In genomic region chr9:83935276-83935890, GRCh38 we compare ENCODE assay signal across 9 cellular contexts. TPM values are rescaled to one million over a fixed set of nuclear protein-coding genes. Genes with fewer than 3 reads are reported as not detected.
DNase-seq lines count a peak whose midpoint lies in the region; ATAC-seq lines count a peak whose summit lies in the region.
"Had no signal": no experiment of that assay in that cellular context is flagged by ENCODE, and none has a peak within 500 bp of the region (broad histone marks: within the 10 kb centered on the region; RNA-seq: fewer than 3 reads in every experiment).

No MANE protein-coding gene starts in this region.

- CTCF ChIA-PET in activated CD4-positive, alpha-beta T cell treated with anti-CD3 and anti-CD28 coated beads for 36 hours (lab: Charles Lee) = interaction anchor here (0.5 kb wide), 1 partner anchor 1350 kb away, joined by 3 read pairs; no protein-coding TSS in a partner anchor

- POLR2A ChIA-PET in activated CD4-positive, alpha-beta T cell treated with anti-CD3 and anti-CD28 coated beads for 36 hours (lab: Charles Lee) = no interaction called here

- no peaks in the 10 kb centered on the region for H3K27me3 Mint-ChIP-seq in activated CD4-positive, alpha-beta T cell treated with anti-CD3 and anti-CD28 coated beads for 36 hours

- H3K27ac Mint-ChIP-seq in activated CD4-positive, alpha-beta T cell treated with anti-CD3 and anti-CD28 coated beads for 36 hours = no peak overlapping the region

- no peak overlapping the region for H3K4me3 Mint-ChIP-seq in activated CD4-positive, alpha-beta T cell treated with anti-CD3 and anti-CD28 coated beads for 36 hours

- no peaks in the 10 kb centered on the region for H3K9me3 Mint-ChIP-seq in activated CD4-positive, alpha-beta T cell treated with anti-CD3 and anti-CD28 coated beads for 36 hours (ENCODE audit: low read depth)

- peaks cover 9% of the 10 kb centered on the region for H3K36me3 Mint-ChIP-seq in activated CD4-positive, alpha-beta T cell treated with anti-CD3 and anti-CD28 coated beads for 36 hours (ENCODE audit: low read depth)

- DNase-seq in AG08395 (ENCODE audit: low spot score) = peak; percentile 74
- DNase-seq in HT1080 (ENCODE audit: low read depth) = peak; percentile 83
- DNase-seq in amniotic epithelial cell (ENCODE audit: low read depth) = peak; percentile 90
- DNase-seq in iPS-NIHi11 (ENCODE audit: low spot score) = peak; percentile 46
- no peak for DNase-seq in activated CD4-positive, alpha-beta T cell treated with anti-CD3 and anti-CD28 coated beads for 36 hours
- no peak for DNase-seq in occipital lobe (lab: John Stamatoyannopoulos, UW)
- DNase-seq in kidney glomerular epithelial cell (lab: John Stamatoyannopoulos, UW) = no peak
- DNase-seq: activated effector memory CD4-positive, alpha-beta T cell treated with Interleukin-2 at 50 U/mL for 16 hours had no signal

- ATAC-seq in activated CD4-positive, alpha-beta T cell treated with anti-CD3 and anti-CD28 coated beads for 36 hours = no peak
- no peak for ATAC-seq in GM19463 (IDR thresholded peaks at IDR 0.05; ENCODE audit: unreplicated experiment)

- intact Hi-C loops in activated CD4-positive, alpha-beta T cell treated with anti-CD3 and anti-CD28 coated beads for 36 hours (cut with DNase I, micrococcal nuclease) = no loop called here

- peaks cover 12% of the 10 kb centered on the region for H3K4me1 Mint-ChIP-seq in activated CD4-positive, alpha-beta T cell treated with anti-CD3 and anti-CD28 coated beads for 36 hours

RNA-seq across cellular contexts. Expression of gene KIF27, which starts 14.2 kb away (rescaled TPM):
- total RNA-seq in HT1080 (2014; rRNA removed; shearing (Covaris generic)) = 0.87 and 1.4 TPM in 2 replicates
- polyA plus RNA-seq in HT1080 (2015; cell fraction: cytosol; rRNA removed) = 1.4 and 2.1 TPM in 2 replicates
- 2.7 and 5.0 TPM in 2 replicates for polyA plus RNA-seq in HT1080 (2015; cell fraction: nucleus; rRNA removed)
- 1 to 10 TPM; 3.2 to 3.4 TPM for total RNA-seq in activated CD4-positive, alpha-beta T cell treated with anti-CD3 and anti-CD28 coated beads for 36 hours
- 17.3 TPM for total RNA-seq in occipital lobe

RNA-seq across cellular contexts. Expression of gene HNRNPK, which starts 44.6 kb away (rescaled TPM):
- 681 and 1,082 TPM in 2 replicates for total RNA-seq in HT1080 (2014; rRNA removed; shearing (Covaris generic))
- 515 and 519 TPM in 2 replicates for polyA plus RNA-seq in HT1080 (2015; cell fraction: cytosol; rRNA removed)
- 1,121 and 1,129 TPM in 2 replicates for polyA plus RNA-seq in HT1080 (2015; cell fraction: nucleus; rRNA removed)
- total RNA-seq in activated CD4-positive, alpha-beta T cell treated with anti-CD3 and anti-CD28 coated beads for 36 hours = 1,000 to 10,000 TPM in 1 of 2 experiments, 100 to 1,000 TPM in 1; 848 to 1,029 TPM
- 769 TPM for total RNA-seq in occipital lobe

RNA-seq across cellular contexts. Expression of gene RMI1, which starts 45.2 kb away (rescaled TPM):
- total RNA-seq in HT1080 (2014; rRNA removed; shearing (Covaris generic)) = 5.3 and 5.9 TPM in 2 replicates
- 11.0 and 14.4 TPM in 2 replicates for polyA plus RNA-seq in HT1080 (2015; cell fraction: cytosol; rRNA removed)
- polyA plus RNA-seq in HT1080 (2015; cell fraction: nucleus; rRNA removed) = 13.3 and 14.2 TPM in 2 replicates
- total RNA-seq in activated CD4-positive, alpha-beta T cell treated with anti-CD3 and anti-CD28 coated beads for 36 hours = 10 to 100 TPM; 25.0 to 25.5 TPM
- 18.6 TPM for total RNA-seq in occipital lobe

Comparison
In these comparisons a context has a peak if more than half of its experiments do, and no peak if none do; other contexts are left out.
1. DNase-seq: peak in AG08395 (single experiment), HT1080 (single experiment), amniotic epithelial cell (single experiment) and iPS-NIHi11 (single experiment); none in activated CD4-positive, alpha-beta T cell treated with anti-CD3 and anti-CD28 coated beads for 36 hours (single experiment), occipital lobe (single experiment) and kidney glomerular epithelial cell (single experiment).